In genomic region chr19:29542776-29543175, GRCh38 we compare ENCODE assay signal across 20 cellular contexts. TPM values are rescaled to one million over a fixed set of nuclear protein-coding genes. Genes with fewer than 3 reads are reported as not detected.
A peak's percentile ranks its signal among the peaks of the same experiment; 100 is the strongest.
DNase-seq lines count a peak whose midpoint lies in the region; ATAC-seq and TF ChIP-seq lines count a peak whose summit lies in the region.
"Had no signal": no experiment of that assay in that cellular context is flagged by ENCODE, and none has a peak within 500 bp of the region (broad histone marks: within the 10 kb centered on the region; RNA-seq: fewer than 3 reads in every experiment).

No MANE protein-coding gene starts in this region.

- H3K4me1 ChIP-seq in right atrium auricular region, result no peaks in the 10 kb centered on the region
- H3K4me1 ChIP-seq: BLaER1 treated with 17β-estradiol and CSF1 and Interleukin-3, amounts not matched to agents 10 nM and 100 nM had no signal

- no peak overlapping the region for H3K27ac Mint-ChIP-seq in chondrocyte (ENCODE audit: unreplicated experiment)
- no peak overlapping the region for H3K27ac Mint-ChIP-seq in nephron progenitor cell
- H3K27ac Mint-ChIP-seq: B cell; CD4-positive, CD25-positive, alpha-beta regulatory T cell; CD8-positive, alpha-beta memory T cell had no signal

- no peak for TF ChIP-seq CTCF in right atrium auricular region (IDR thresholded peaks at IDR 0.05)
- no peak for TF ChIP-seq CTCF in chondrocyte (IDR thresholded peaks at IDR 0.05)
- TF ChIP-seq CTCF in nephron progenitor cell (IDR thresholded peaks at IDR 0.05), result no peak

- no peaks in the 10 kb centered on the region for H3K4me1 Mint-ChIP-seq in chondrocyte (ENCODE audit: low read depth)
- no peaks in the 10 kb centered on the region for H3K4me1 Mint-ChIP-seq in nephron progenitor cell
- H3K4me1 Mint-ChIP-seq: B cell; CD4-positive, CD25-positive, alpha-beta regulatory T cell; CD8-positive, alpha-beta memory T cell had no signal

- H3K36me3 Mint-ChIP-seq in chondrocyte (ENCODE audit: low read depth) (no peaks in the 10 kb centered on the region), nephron progenitor cell (ENCODE audit: low read depth) (peaks cover 19% of the 10 kb centered on the region)
- H3K36me3 Mint-ChIP-seq: CD4-positive, CD25-positive, alpha-beta regulatory T cell had no signal

- H3K4me3 ChIP-seq in right atrium auricular region, result no peak overlapping the region
- H3K4me3 ChIP-seq: BLaER1 treated with 17β-estradiol and CSF1 and Interleukin-3, amounts not matched to agents 10 nM and 100 nM; GM12878 had no signal

- intact Hi-C loops in cardiac septum (cut with DNase I), result no loop called here
- intact Hi-C loops in sciatic nerve (cut with DNase I), result no loop called here

- no peak overlapping the region for H3K27ac ChIP-seq in right atrium auricular region
- H3K27ac ChIP-seq: BLaER1 treated with 17β-estradiol and CSF1 and Interleukin-3, amounts not matched to agents 10 nM and 100 nM had no signal

- DNase-seq in cardiac septum (ENCODE audit: low spot score) (peak; percentile 38), right atrium auricular region (ENCODE audit: low spot score) (no peak), chondrocyte (ENCODE audit: low spot score) (peak; percentile 34), sciatic nerve (ENCODE audit: low spot score) (peak; percentile 22), SW 1271 (lab: John Stamatoyannopoulos, UW) (no peak), nephron progenitor cell (no peak), NOMO-1 treated with DMSO at 0.1 percent for 48 hours (lab: John Stamatoyannopoulos, UW; ENCODE audit: unreplicated experiment) (no peak)
- DNase-seq: 8988T; CD4-positive, CD25-positive, alpha-beta regulatory T cell; CD8-positive, alpha-beta memory T cell; COR-L47; DMS 273 treated with DMSO at 0.1 percent for 48 hours; DMS53; DND-41; EL; GOT3; H7 had no signal

- no peaks in the 10 kb centered on the region for H3K9me3 ChIP-seq in right atrium auricular region

- H3K27me3 Mint-ChIP-seq in chondrocyte (ENCODE audit: low read depth), result peaks cover 7% of the 10 kb centered on the region
- H3K27me3 Mint-ChIP-seq in nephron progenitor cell (ENCODE audit: low read depth, poor library complexity), result peaks cover 5% of the 10 kb centered on the region

- H3K9me3 Mint-ChIP-seq in chondrocyte (ENCODE audit: low read depth) (no peaks in the 10 kb centered on the region), nephron progenitor cell (no peaks in the 10 kb centered on the region)

- no peaks in the 10 kb centered on the region for H3K36me3 ChIP-seq in right atrium auricular region
- H3K36me3 ChIP-seq: BLaER1 treated with 17β-estradiol and CSF1 and Interleukin-3, amounts not matched to agents 10 nM and 100 nM had no signal

- ATAC-seq in sciatic nerve, result no peak
- ATAC-seq: GM12878 had no signal

- no peak overlapping the region for H3K4me3 Mint-ChIP-seq in chondrocyte (ENCODE audit: unreplicated experiment)
- no peak overlapping the region for H3K4me3 Mint-ChIP-seq in nephron progenitor cell
- H3K4me3 Mint-ChIP-seq: B cell; CD4-positive, CD25-positive, alpha-beta regulatory T cell; CD8-positive, alpha-beta memory T cell had no signal

- H3K27me3 ChIP-seq in right atrium auricular region, result no peaks in the 10 kb centered on the region
- H3K27me3 ChIP-seq: BLaER1 treated with 17β-estradiol and CSF1 and Interleukin-3, amounts not matched to agents 10 nM and 100 nM had no signal

RNA-seq across cellular contexts. Expression of gene VSTM2B, which starts 17.0 kb away (rescaled TPM):
- total RNA-seq in cardiac septum, result not detected
- not detected for total RNA-seq in right atrium auricular region
- total RNA-seq in chondrocyte, result not detected in 3 replicates
- not detected for total RNA-seq in sciatic nerve
- total RNA-seq: B cell; CD4-positive, CD25-positive, alpha-beta regulatory T cell; CD8-positive, alpha-beta memory T cell; GM12878 had no signal

Comparison
In these comparisons a context has a peak if more than half of its experiments do, and no peak if none do; other contexts are left out.
1. DNase-seq: peak in cardiac septum (single experiment), chondrocyte (single experiment) and sciatic nerve (single experiment); none in right atrium auricular region (single experiment), SW 1271 (0 of 2), nephron progenitor cell (single experiment) and NOMO-1 treated with DMSO at 0.1 percent for 48 hours (single experiment).